16 cellular contexts compared by ENCODE assay signal in the genomic region with DNA sequence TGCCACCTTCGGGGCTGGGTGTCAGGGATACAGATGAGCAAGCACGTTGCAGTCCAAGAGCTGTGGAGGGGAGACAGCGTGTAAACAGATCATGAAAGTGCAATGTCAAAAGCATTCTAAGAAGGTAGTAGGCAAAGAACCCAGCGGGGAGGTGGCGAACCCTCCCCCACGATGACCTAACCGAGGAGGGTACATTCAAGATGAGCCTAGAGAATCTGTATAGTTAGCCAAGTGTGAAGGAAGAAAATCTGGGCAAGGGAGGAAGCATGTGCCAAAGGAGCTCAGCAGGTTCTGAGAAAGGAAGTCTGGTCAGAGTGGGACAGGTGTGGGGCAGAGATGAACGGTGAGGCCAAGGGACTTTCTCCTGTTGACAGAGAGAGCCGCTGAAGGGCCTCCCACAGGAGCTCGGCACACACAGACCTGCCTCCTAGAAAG.
DNase-seq lines count a peak whose midpoint lies in the region; ATAC-seq and TF ChIP-seq lines count a peak whose summit lies in the region.
"Had no signal": no experiment of that assay in that cellular context is flagged by ENCODE, and none has a peak within 500 bp of the region (broad histone marks: within the 10 kb centered on the region; RNA-seq: fewer than 3 reads in every experiment).

No MANE protein-coding gene starts in this region.

- no peak for TF ChIP-seq POLR2A in vagina (IDR thresholded peaks at IDR 0.05)

- no peak overlapping the region for H3K4me3 ChIP-seq in vagina
- H3K4me3 ChIP-seq: stomach had no signal

- no peaks in the 10 kb centered on the region for H3K9me3 ChIP-seq in vagina
- H3K9me3 ChIP-seq: stomach had no signal

- intact Hi-C loops in vagina (cut with DNase I) = no loop called here

- no peak for TF ChIP-seq CTCF in vagina (IDR thresholded peaks at IDR 0.05)

- peaks cover 23% of the 10 kb centered on the region for H3K4me1 ChIP-seq in vagina

- peak; percentile 18 for DNase-seq in NCI-H2029 treated with DMSO at 0.1 percent for 48 hours (lab: John Stamatoyannopoulos, UW)
- peak; percentile 80 for DNase-seq in kidney glomerular epithelial cell (lab: John Stamatoyannopoulos, UW)
- no peak for DNase-seq in vagina (ENCODE audit: extremely low spot score in 2 of 2)
- DNase-seq in NCI-H2081 (lab: John Stamatoyannopoulos, UW) = no peak
- DNase-seq in left lobe of liver (ENCODE audit: low spot score) = no peak
- DNase-seq in NCI-H2171 (lab: John Stamatoyannopoulos, UW) = no peak
- DNase-seq: activated CD4-positive, alpha-beta T cell treated with anti-CD3 and anti-CD28 coated beads for 1 hour; CD8-positive, alpha-beta T cell; central memory CD4-positive, alpha-beta T cell; erythroblast; hypothalamus; NCI-H226; stomach had no signal

- no peaks in the 10 kb centered on the region for H3K27me3 ChIP-seq in vagina

- no peak overlapping the region for H3K27ac ChIP-seq in vagina
- H3K27ac ChIP-seq: stomach had no signal

- H3K36me3 ChIP-seq in vagina = no peaks in the 10 kb centered on the region
- H3K36me3 ChIP-seq: stomach had no signal

- peak; percentile 86 for ATAC-seq in GM18498 (IDR thresholded peaks at IDR 0.05; ENCODE audit: unreplicated experiment)
- peak; percentile 90 for ATAC-seq in GM21717 (IDR thresholded peaks at IDR 0.05; ENCODE audit: unreplicated experiment)
- ATAC-seq in left lobe of liver = no peak
- ATAC-seq: activated T-helper 17 cell treated with anti-CD3 and anti-CD28 coated beads, Interleukin-2, amount 50 U/mL, for 72 hours; CD8-positive, alpha-beta T cell had no signal

Comparison
In these comparisons a context has a peak if more than half of its experiments do, and no peak if none do; other contexts are left out.
1. DNase-seq: peak in NCI-H2029 treated with DMSO at 0.1 percent for 48 hours (single experiment) and kidney glomerular epithelial cell (single experiment); none in vagina (0 of 2), NCI-H2081 (0 of 2), left lobe of liver (single experiment) and NCI-H2171 (single experiment).